In the genomic region with DNA sequence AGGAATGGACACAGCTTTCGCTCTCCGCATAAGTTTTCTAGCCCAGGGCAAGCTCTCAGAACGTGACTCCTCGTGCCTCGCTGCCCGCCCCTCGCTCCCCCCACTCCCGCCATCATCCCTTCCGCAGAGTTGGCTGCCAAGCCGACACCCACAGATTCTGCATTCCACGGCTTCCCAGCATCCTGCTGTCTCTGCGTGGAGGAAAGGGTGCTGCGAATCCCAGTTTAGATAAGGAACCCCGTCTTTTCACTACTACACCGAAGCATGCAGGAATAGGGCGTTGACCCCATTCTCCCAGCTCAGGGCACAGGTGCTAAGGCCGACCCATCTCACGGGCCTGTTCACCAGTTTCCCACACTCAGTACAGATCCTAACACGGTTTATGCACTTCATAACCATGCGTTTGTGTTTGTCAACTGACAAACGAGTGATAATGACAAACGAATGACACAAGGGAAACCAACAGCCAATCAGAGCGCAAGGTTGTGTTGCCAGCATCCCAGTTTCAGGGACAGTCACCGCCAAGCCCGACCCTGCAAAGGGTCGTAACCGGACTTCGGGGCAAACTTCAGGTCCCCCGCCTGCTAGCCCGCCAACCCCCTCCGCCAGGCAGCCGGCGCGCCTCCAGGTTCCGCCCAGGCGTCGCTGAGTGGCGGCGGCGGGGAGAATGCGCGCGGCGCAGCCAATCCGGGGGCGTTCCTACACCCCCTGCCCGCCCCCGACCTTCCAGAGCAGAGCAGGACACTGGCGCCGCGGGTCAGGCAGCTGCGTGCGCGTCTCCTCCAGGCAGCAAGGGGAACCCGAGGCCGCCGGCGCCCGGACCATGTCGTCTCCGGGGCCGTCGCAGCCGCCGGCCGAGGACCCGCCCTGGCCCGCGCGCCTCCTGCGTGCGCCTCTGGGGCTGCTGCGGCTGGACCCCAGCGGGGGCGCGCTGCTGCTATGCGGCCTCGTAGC, we compare ENCODE assay signal across 8 cellular contexts. TPM values are rescaled to one million over a fixed set of nuclear protein-coding genes. Genes with fewer than 3 reads are reported as not detected.
A peak's percentile ranks its signal among the peaks of the same experiment; 100 is the strongest.
DNase-seq lines count a peak whose midpoint lies in the region; ATAC-seq and TF ChIP-seq lines count a peak whose summit lies in the region.

A gene (plus strand): TSS at position 729 of the 954 bp plus-strand sequence. CDS start 95 bp downstream, at position 824.

- TF ChIP-seq CTCF in AG10803 (conservative IDR thresholded peaks at IDR 0.05; ENCODE audit: low read length): no peak
- TF ChIP-seq CTCF in lower lobe of right lung (IDR thresholded peaks at IDR 0.05): peak; percentile 35

- no peaks in the 10 kb centered on the region for H3K27me3 ChIP-seq in lower lobe of right lung (ENCODE audit: low read depth)

- peak within 1 kb of the TSS; percentile 73 for H3K4me3 ChIP-seq in AG10803 (ENCODE audit: low read length)
- H3K4me3 ChIP-seq in lower lobe of right lung: peak within 1 kb of the TSS; percentile 87

- H3K9me3 ChIP-seq in lower lobe of right lung: no peaks in the 10 kb centered on the region

- peak within 1 kb of the TSS; percentile 84 for H3K27ac ChIP-seq in lower lobe of right lung

- ATAC-seq in GM18907 (IDR thresholded peaks at IDR 0.05; ENCODE audit: unreplicated experiment) (peak; percentile 96), HG03135 (IDR thresholded peaks at IDR 0.05; ENCODE audit: unreplicated experiment) (peak; percentile 93), lower lobe of right lung (peak; percentile 98 to 99)

- intact Hi-C loops in lower lobe of right lung (cut with DNase I): no loop called here

- H3K36me3 ChIP-seq in lower lobe of right lung: no peaks in the 10 kb centered on the region

- DNase-seq in AG10803 (ENCODE audit: low read depth) (peak; percentile 63), NCI-H526 treated with DMSO at 0.1 percent for 48 hours (lab: John Stamatoyannopoulos, UW) (peak; percentile 68), dermis microvascular lymphatic vessel endothelial cell (ENCODE audit: low read depth in 2 of 2) (peak; percentile 38 to 88), lower lobe of right lung (peak; percentile 91)
- DNase-seq in activated CD4-positive, alpha-beta T cell treated with anti-CD3 and anti-CD28 coated beads, Interleukin-2, amount 50 U/mL, for 48 hours: peak; percentile 73 to 75
- DNase-seq in stimulated activated CD4-positive, alpha-beta T cell treated with anti-CD3 and anti-CD28 coated beads, TNF-alpha, amount 100 ng/mL, for 1 hour (ENCODE audit: low read depth in 3 of 3, low spot score in 1 of 3): peak; percentile 38 to 62 (median 59)

- peaks cover 16% of the 10 kb centered on the region for H3K4me1 ChIP-seq in lower lobe of right lung

RNA-seq across cellular contexts. Expression of the gene that starts here (rescaled TPM):
- total RNA-seq in dermis microvascular lymphatic vessel endothelial cell (4.0 and 6.2 TPM in 2 replicates), lower lobe of right lung (11.0 TPM)

Comparison
In these comparisons a context has a peak if more than half of its experiments do, and no peak if none do; other contexts are left out.
1. Peak in every context shown above with its lines: DNase-seq, ATAC-seq, H3K4me3 ChIP-seq and H3K27ac ChIP-seq.